In genomic region chr5:146630467-146630866, GRCh38 we compare ENCODE assay signal across 18 cellular contexts.
"Had no signal": no experiment of that assay in that cellular context is flagged by ENCODE, and none has a peak within 500 bp of the region (broad histone marks: within the 10 kb centered on the region; RNA-seq: fewer than 3 reads in every experiment).

No MANE protein-coding gene starts in this region.

- H3K9me3 ChIP-seq: psoas muscle, right lobe of liver, spleen, testis, tibial nerve, upper lobe of right lung had no signal

- H3K4me3 ChIP-seq: coronary artery, psoas muscle, right lobe of liver, spleen, testis, tibial nerve, upper lobe of right lung had no signal

- DNase-seq: effector CD4-positive, alpha-beta T cell; endodermal cell; erythroblast; foreskin keratinocyte; mesendoderm; psoas muscle; retina; right lobe of liver; spleen; stimulated activated CD4-positive, alpha-beta T cell treated with anti-CD3 and anti-CD28 coated beads, Interleukin-15, amount 100 ng/mL, for 24 hours; stimulated activated CD4-positive, alpha-beta T cell treated with anti-CD3 and anti-CD28 coated beads, Interleukin-1b, Interleukin-23, amount 100 ng/mL, for 48 hours; stimulated activated CD4-positive, alpha-beta T cell treated with anti-CD3 and anti-CD28 coated beads, Interleukin-4, amount 100 ng/mL, for 24 hours; stimulated activated naive B cell treated with anti-CD40 and anti-IgM and Interleukin-4, amounts not matched to agents 10 μg/mL and 1 μg/mL and 100 μg/mL, for 72 hours; stimulated activated naive CD8-positive, alpha-beta T cell treated with anti-CD3 and anti-CD28 coated beads, Interleukin-15, amount 100 ng/mL, for 72 hours; testis; upper lobe of right lung had no signal

- H3K27ac ChIP-seq: coronary artery, foreskin keratinocyte, psoas muscle, right lobe of liver, spleen, testis, tibial nerve, upper lobe of right lung had no signal

- H3K27me3 ChIP-seq: foreskin keratinocyte, right lobe of liver, spleen, testis, tibial nerve, upper lobe of right lung had no signal

- H3K4me1 ChIP-seq: foreskin keratinocyte, psoas muscle, spleen, testis, tibial nerve, upper lobe of right lung had no signal

- H3K36me3 ChIP-seq: right lobe of liver, spleen, upper lobe of right lung had no signal

- ATAC-seq: foreskin keratinocyte; psoas muscle; right lobe of liver; stimulated activated naive B cell treated with anti-CD40 and anti-IgM and Interleukin-4, amounts not matched to agents 10 μg/mL and 1 μg/mL and 100 μg/mL, for 72 hours; stimulated activated naive CD8-positive, alpha-beta T cell treated with anti-CD3 and anti-CD28 coated beads, Interleukin-15, amount 100 ng/mL, for 72 hours; upper lobe of right lung had no signal
